ENCODE assay signal across 10 cellular contexts in the genomic region with DNA sequence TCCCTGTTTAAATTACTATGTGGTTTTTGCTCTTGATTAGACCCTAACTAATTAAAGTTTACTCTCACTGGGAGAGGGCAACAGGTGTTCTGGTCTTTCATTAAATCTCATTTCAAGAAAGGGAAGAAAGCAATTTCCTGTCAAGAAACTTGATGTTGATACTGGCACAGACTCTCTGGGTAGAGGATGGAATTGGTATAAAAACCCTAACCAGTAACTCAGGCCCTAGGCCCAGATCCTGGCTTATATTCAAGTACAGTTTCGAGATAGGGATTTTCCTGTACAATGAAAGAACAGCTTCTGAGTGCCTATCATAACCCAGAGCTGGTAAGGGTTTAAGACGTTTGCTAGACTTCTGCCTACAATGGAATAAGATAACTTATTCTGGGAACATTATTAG.
DNase-seq lines count a peak whose midpoint lies in the region; ATAC-seq, FAIRE-seq and TF ChIP-seq lines count a peak whose summit lies in the region.
"Had no signal": no experiment of that assay in that cellular context is flagged by ENCODE, and none has a peak within 500 bp of the region (broad histone marks: within the 10 kb centered on the region; RNA-seq: fewer than 3 reads in every experiment).

No MANE protein-coding gene starts in this region.

- 47% methylated on average over 2 of the region's 2 CpGs for WGBS in esophagus muscularis mucosa

- no peak for TF ChIP-seq EP300 in esophagus muscularis mucosa (IDR thresholded peaks at IDR 0.05)

- TF ChIP-seq CTCF in esophagus muscularis mucosa (IDR thresholded peaks at IDR 0.05) (no peak), D721Med (IDR thresholded peaks at IDR 0.05; ENCODE audit: insufficient read depth, missing control alignments) (no peak)

- no peak overlapping the region for H3K4me3 ChIP-seq in esophagus muscularis mucosa

- DNase-seq in esophagus muscularis mucosa (ENCODE audit: extremely low spot score) (no peak), D721Med (ENCODE audit: insufficient read length, low spot score) (no peak), iPS-NIHi11 (ENCODE audit: low spot score) (no peak), substantia nigra (lab: John Stamatoyannopoulos, UW) (no peak), DMS53 (lab: John Stamatoyannopoulos, UW) (no peak)
- DNase-seq: DND-41, foreskin keratinocyte had no signal

- ATAC-seq in GM18511 (IDR thresholded peaks at IDR 0.05; ENCODE audit: unreplicated experiment) (peak; percentile 55), GM21619 (IDR thresholded peaks at IDR 0.05; ENCODE audit: unreplicated experiment) (peak; percentile 42), HG03520 (IDR thresholded peaks at IDR 0.05; ENCODE audit: unreplicated experiment) (peak; percentile 29)

- intact Hi-C loops in esophagus muscularis mucosa (cut with DNase I), result no loop called here

- H3K9me3 ChIP-seq in esophagus muscularis mucosa, result no peaks in the 10 kb centered on the region

- H3K36me3 ChIP-seq in esophagus muscularis mucosa, result peaks cover 0 to 24% (median 14%) of the 10 kb centered on the region in 4 donors

- peak overlapping the region in 3 of 4 donors; percentile 10 to 32 (median 30) for H3K27ac ChIP-seq in esophagus muscularis mucosa (replicated peaks in 1 of 4)
- no peak overlapping the region for H3K27ac ChIP-seq in substantia nigra (ENCODE audit: low read depth, low read length, poor library complexity, severe bottlenecking)
- H3K27ac ChIP-seq: foreskin keratinocyte had no signal

- H3K4me1 ChIP-seq in esophagus muscularis mucosa, result peaks cover 0 to 21% (median 21%) of the 10 kb centered on the region in 4 donors
- H3K4me1 ChIP-seq: foreskin keratinocyte had no signal

- H3K27me3 ChIP-seq in esophagus muscularis mucosa, result no peaks in the 10 kb centered on the region
- H3K27me3 ChIP-seq: foreskin keratinocyte had no signal

- TF ChIP-seq POLR2A in esophagus muscularis mucosa (IDR thresholded peaks at IDR 0.05; ENCODE audit: low read depth), result no peak

- no peak for FAIRE-seq in D721Med (lab: Jason Lieb, UNC)
